ENCODE assay signal across 1 cellular context in the genomic region with DNA sequence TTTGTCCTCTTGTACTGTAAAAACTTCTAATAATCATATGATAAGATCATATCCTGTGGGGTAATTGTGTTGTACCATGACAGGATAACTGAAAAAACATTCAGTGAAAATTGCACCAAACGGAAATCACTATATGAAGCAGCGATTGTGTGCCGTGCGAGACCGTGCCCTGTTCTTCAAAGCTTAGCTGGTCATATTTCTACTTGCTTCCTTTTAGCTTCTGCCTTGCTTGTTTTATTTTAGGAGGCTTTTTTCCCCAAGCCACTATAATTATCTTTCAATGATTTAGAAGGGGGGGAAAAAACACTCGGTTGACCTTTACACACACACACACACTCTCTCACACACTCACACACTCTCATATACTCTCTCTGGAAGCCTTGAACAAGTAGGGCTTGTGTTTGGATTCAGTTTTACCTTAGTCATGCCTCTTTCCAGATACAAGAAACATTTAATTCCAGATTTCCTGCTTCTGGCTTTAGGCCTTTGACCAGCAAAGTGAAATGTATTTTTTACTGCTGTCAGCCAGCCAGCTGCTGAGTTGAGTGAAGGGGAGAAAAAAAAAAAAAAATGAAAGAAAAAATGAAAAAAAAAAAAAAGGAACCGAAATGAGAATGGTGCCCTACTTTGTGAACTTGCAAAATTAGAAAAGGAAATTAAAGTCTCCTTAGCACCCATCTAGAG.
TF ChIP-seq lines count a peak whose summit lies in the region.

No MANE protein-coding gene starts in this region.

TF ChIP-seq in HepG2, 621 proteins besides CTCF, POLR2A, EP300 and RAD21 (continued from another document):
- TF ChIP-seq ZNF646 (CRISPR knock-in tag; IDR thresholded peaks at IDR 0.05), result no peak
- peak; percentile 96 for TF ChIP-seq ZBTB43 (CRISPR knock-in tag; conservative IDR thresholded peaks at IDR 0.05)
- TF ChIP-seq HNF4A (CRISPR knock-in tag; IDR thresholded peaks at IDR 0.05), result 0 out of 2 replicates have a peak, but pooled peaks have one; percentile 13
- no peak for TF ChIP-seq WIZ (CRISPR knock-in tag; IDR thresholded peaks at IDR 0.05)
- TF ChIP-seq GRHL1 (CRISPR knock-in tag; conservative IDR thresholded peaks at IDR 0.05), result no peak
- no peak for TF ChIP-seq KDM4B (CRISPR knock-in tag; IDR thresholded peaks at IDR 0.05)
- TF ChIP-seq KLF9 (CRISPR knock-in tag; IDR thresholded peaks at IDR 0.05; ENCODE audit: low read depth), result no peak
- TF ChIP-seq PPARG (CRISPR knock-in tag; conservative IDR thresholded peaks at IDR 0.05), result peak; percentile 75
- TF ChIP-seq NFE2L2 (IDR thresholded peaks at IDR 0.05; ENCODE audit: low read length), result peak; percentile 33; the same call in 1 of the 2 replicates
- TF ChIP-seq TCF7 (IDR thresholded peaks at IDR 0.05; ENCODE audit: low read depth), result 0 out of 2 replicates have a peak, but pooled peaks have one; percentile 15
- no peak for TF ChIP-seq ZNF225 (CRISPR knock-in tag; IDR thresholded peaks at IDR 0.05)
- TF ChIP-seq ZBTB21 (CRISPR knock-in tag; IDR thresholded peaks at IDR 0.05), result no peak
- no peak for TF ChIP-seq THAP8 (CRISPR knock-in tag; IDR thresholded peaks at IDR 0.05; ENCODE audit: borderline replicate concordance)
